12 cellular contexts compared by ENCODE assay signal in genomic region chr6:27143474-27144026, GRCh38.
DNase-seq lines count a peak whose midpoint lies in the region; ATAC-seq and TF ChIP-seq lines count a peak whose summit lies in the region.
"Had no signal": no experiment of that assay in that cellular context is flagged by ENCODE, and none has a peak within 500 bp of the region (broad histone marks: within the 10 kb centered on the region; RNA-seq: fewer than 3 reads in every experiment).

No MANE protein-coding gene starts in this region.

- H3K9me3 ChIP-seq in KOPT-K1 (ENCODE audit: insufficient read depth, low read length, poor library complexity, severe bottlenecking) = no peaks in the 10 kb centered on the region
- no peaks in the 10 kb centered on the region for H3K9me3 ChIP-seq in neuronal stem cell (replicated peaks in 1 of 2; ENCODE audit: control insufficient read depth in 2 of 2, insufficient read depth in 1 of 2, low read depth in 1 of 2, low read length in 2 of 2)
- no peaks in the 10 kb centered on the region for H3K9me3 ChIP-seq in H9 (ENCODE audit: control insufficient read depth, low read depth, low read length)

- no peak overlapping the region for H2AFZ ChIP-seq in neuronal stem cell (ENCODE audit: low read length)
- no peak overlapping the region for H2AFZ ChIP-seq in H9 (ENCODE audit: low read length)

- no CpG with 5 or more reads among the region's 2 CpGs for WGBS in neuronal stem cell (ENCODE audit: extremely low coverage in 2 of 2, insufficient read length in 2 of 2, insufficient replicate concordance in 1 of 2), 2 donors
- no CpG with 5 or more reads among the region's 2 CpGs for WGBS in H9 (ENCODE audit: extremely low coverage, insufficient read length, low lambda C conversion rate)

- peaks cover 26% of the 10 kb centered on the region for H3K36me3 Mint-ChIP-seq in activated CD4-positive, alpha-beta T cell treated with anti-CD3 and anti-CD28 coated beads, Interleukin-2, amount 10 ng/mL, durations not matched to agents 7 days and 5 days (ENCODE audit: low read depth)
- H3K36me3 Mint-ChIP-seq in activated T-helper 1 cell treated with anti-CD3 and anti-CD28 coated beads, Interleukin-12 subunit alpha, Interleukin-12 subunit beta, Interleukin-2, Interleukin-4 antibody, amounts not matched to agents 30 ng/mL and 10 ng/mL and 1 ng/mL, durations not matched to agents 14 hours and 24 hours and 36 hours (ENCODE audit: low read depth) = peaks cover 4% of the 10 kb centered on the region
- H3K36me3 Mint-ChIP-seq in H9 (ENCODE audit: insufficient read depth in 1 of 3, low read depth in 3 of 3) = peaks cover 0 to 10% (median 6%) of the 10 kb centered on the region in 3 experiments; a peak in 5 of 7 replicates

- DNase-seq in activated CD4-positive, alpha-beta T cell treated with anti-CD3 and anti-CD28 coated beads, Interleukin-2, amount 10 ng/mL, durations not matched to agents 7 days and 5 days = no peak
- DNase-seq in activated CD4-positive, alpha-beta T cell treated with anti-CD3 and anti-CD28 coated beads, Interleukin-2, amount 50 U/mL, for 4 hours = no peak
- DNase-seq in activated T-helper 1 cell treated with anti-CD3 and anti-CD28 coated beads, Interleukin-12 subunit alpha, Interleukin-12 subunit beta, Interleukin-2, Interleukin-4 antibody, amounts not matched to agents 30 ng/mL and 10 ng/mL and 1 ng/mL, durations not matched to agents 14 hours and 24 hours and 36 hours (ENCODE audit: low spot score) = no peak
- DNase-seq in neuronal stem cell (ENCODE audit: low spot score) (no peak), H9 (no peak)
- DNase-seq: activated gamma-delta T cell, GF-D8, NCI-H2171 had no signal

- TF ChIP-seq CTCF in H9 (conservative IDR thresholded peaks at IDR 0.05) = no peak

- no peak overlapping the region for H4K8ac ChIP-seq in neuronal stem cell (ENCODE audit: low read depth, low read length)
- no peak overlapping the region for H4K8ac ChIP-seq in H9 (replicated peaks; ENCODE audit: insufficient read length, low read depth, low read length)

- H2BK12ac ChIP-seq in neuronal stem cell (ENCODE audit: low read length) = no peak overlapping the region
- H2BK12ac ChIP-seq in H9 (ENCODE audit: insufficient read length, low read depth, low read length) = no peak overlapping the region

- H3K18ac ChIP-seq in neuronal stem cell (ENCODE audit: low read length) (no peak overlapping the region), H9 (ENCODE audit: insufficient read length, low read depth, low read length) (no peak overlapping the region)

- intact Hi-C loops in activated T-helper 1 cell treated with anti-CD3 and anti-CD28 coated beads, Interleukin-12 subunit alpha, Interleukin-12 subunit beta, Interleukin-2, Interleukin-4 antibody, amounts not matched to agents 30 ng/mL and 10 ng/mL and 1 ng/mL, durations not matched to agents 14 hours and 24 hours and 36 hours (cut with micrococcal nuclease) = loop anchor here (10.0 kb wide), 1 partner anchor 991 kb away; no protein-coding TSS in a partner anchor

- no peak overlapping the region for H3T11ph ChIP-seq in H9 (ENCODE audit: low read length)

- no peak overlapping the region for H3K56ac ChIP-seq in H9 (ENCODE audit: insufficient read length, low read depth, low read length)

- H3K9ac ChIP-seq in neuronal stem cell (ENCODE audit: low read depth, low read length, poor library complexity) = no peak overlapping the region
- H3K9ac ChIP-seq in H9 (ENCODE audit: extremely low read depth, insufficient read length, low read length) = no peak overlapping the region

- H4K20me1 ChIP-seq in H9 (ENCODE audit: control insufficient read depth, insufficient read depth, insufficient read length) = no peaks in the 10 kb centered on the region

- no peaks in the 10 kb centered on the region for H3K27me3 Mint-ChIP-seq in activated CD4-positive, alpha-beta T cell treated with anti-CD3 and anti-CD28 coated beads, Interleukin-2, amount 10 ng/mL, durations not matched to agents 7 days and 5 days
- no peaks in the 10 kb centered on the region for H3K27me3 Mint-ChIP-seq in activated T-helper 1 cell treated with anti-CD3 and anti-CD28 coated beads, Interleukin-12 subunit alpha, Interleukin-12 subunit beta, Interleukin-2, Interleukin-4 antibody, amounts not matched to agents 30 ng/mL and 10 ng/mL and 1 ng/mL, durations not matched to agents 14 hours and 24 hours and 36 hours (ENCODE audit: insufficient read depth)
- H3K27me3 Mint-ChIP-seq in H9 (ENCODE audit: low read depth) = peaks cover 3% of the 10 kb centered on the region; the same call in 1 of the 2 replicates

- no peak overlapping the region for H4K5ac ChIP-seq in H9 (ENCODE audit: insufficient read length, low read depth, low read length)

- H3K23ac ChIP-seq in neuronal stem cell (ENCODE audit: low read depth, low read length, poor library complexity) (no peak overlapping the region), H9 (ENCODE audit: insufficient read length, low read depth, low read length) (no peak overlapping the region)

- H3K4me1 ChIP-seq in neuronal stem cell (ENCODE audit: control insufficient read depth in 2 of 2, insufficient read depth in 1 of 2, low read depth in 1 of 2, low read length in 2 of 2) (peaks cover 0 to 19% of the 10 kb centered on the region in 2 donors), H9 (ENCODE audit: insufficient read depth, low read length) (no peaks in the 10 kb centered on the region)

- H3K4ac ChIP-seq in neuronal stem cell (ENCODE audit: low read length) (no peak overlapping the region), H9 (ENCODE audit: low read depth, low read length) (no peak overlapping the region)

- CTCF ChIA-PET in activated CD4-positive, alpha-beta T cell treated with anti-CD3 and anti-CD28 coated beads, Interleukin-2, amount 10 ng/mL, durations not matched to agents 7 days and 5 days (lab: Charles Lee) = interaction anchor here (0.8 to 1.6 kb wide), 2 partner anchors 10 to 664 kb away, joined by 4 read pairs; a partner anchor contains a TSS

- no peak overlapping the region for H2BK120ac ChIP-seq in neuronal stem cell (ENCODE audit: low read depth, low read length)
- H2BK120ac ChIP-seq in H9 (ENCODE audit: low read depth, low read length, poor library complexity, severe bottlenecking) = no peak overlapping the region

- H3K4me3 Mint-ChIP-seq in activated CD4-positive, alpha-beta T cell treated with anti-CD3 and anti-CD28 coated beads, Interleukin-2, amount 10 ng/mL, durations not matched to agents 7 days and 5 days = no peak overlapping the region
- peak overlapping the region; percentile 71 for H3K4me3 Mint-ChIP-seq in activated T-helper 1 cell treated with anti-CD3 and anti-CD28 coated beads, Interleukin-12 subunit alpha, Interleukin-12 subunit beta, Interleukin-2, Interleukin-4 antibody, amounts not matched to agents 30 ng/mL and 10 ng/mL and 1 ng/mL, durations not matched to agents 14 hours and 24 hours and 36 hours
- H3K4me3 Mint-ChIP-seq in H9 = peak overlapping the region in 1 of 2 experiments; percentile 36; a peak in 2 of 5 replicates

- H3K14ac ChIP-seq in neuronal stem cell (ENCODE audit: low read length) = no peak overlapping the region
- no peak overlapping the region for H3K14ac ChIP-seq in H9 (ENCODE audit: insufficient read depth, low read length)

- peak overlapping the region; percentile 42 for H3K27ac Mint-ChIP-seq in activated CD4-positive, alpha-beta T cell treated with anti-CD3 and anti-CD28 coated beads, Interleukin-2, amount 10 ng/mL, durations not matched to agents 7 days and 5 days
- H3K27ac Mint-ChIP-seq in activated T-helper 1 cell treated with anti-CD3 and anti-CD28 coated beads, Interleukin-12 subunit alpha, Interleukin-12 subunit beta, Interleukin-2, Interleukin-4 antibody, amounts not matched to agents 30 ng/mL and 10 ng/mL and 1 ng/mL, durations not matched to agents 14 hours and 24 hours and 36 hours = peak overlapping the region; percentile 76
- H3K27ac Mint-ChIP-seq in H9 = peak overlapping the region in 1 of 3 experiments; percentile 82; a peak in 2 of 7 replicates

- H3K23me2 ChIP-seq in H9 (ENCODE audit: insufficient read length, low read depth, low read length, poor library complexity, severe bottlenecking) = peaks cover 11% of the 10 kb centered on the region

- H3K36me3 ChIP-seq in KOPT-K1 (ENCODE audit: insufficient read depth, low read length) (no peaks in the 10 kb centered on the region), neuronal stem cell (replicated peaks in 1 of 2; ENCODE audit: control insufficient read depth in 2 of 2, insufficient read depth in 2 of 2, low read length in 2 of 2) (no peaks in the 10 kb centered on the region)

- H3K4me2 ChIP-seq in neuronal stem cell (ENCODE audit: insufficient read depth, low read length, poor library complexity, severe bottlenecking) = no peak overlapping the region
- H3K4me2 ChIP-seq in H9 (ENCODE audit: insufficient read depth, insufficient read length, low read length) = no peak overlapping the region

- H4K91ac ChIP-seq in neuronal stem cell (ENCODE audit: low read depth, low read length, poor library complexity) = no peak overlapping the region
- H4K91ac ChIP-seq in H9 (ENCODE audit: insufficient read length, low read depth, low read length) = no peak overlapping the region

- ATAC-seq in HG02852 (IDR thresholded peaks at IDR 0.05; ENCODE audit: unreplicated experiment) (no peak), GM21447 (IDR thresholded peaks at IDR 0.05; ENCODE audit: unreplicated experiment) (no peak)
- ATAC-seq: HepG2 had no signal

- POLR2A ChIA-PET in activated CD4-positive, alpha-beta T cell treated with anti-CD3 and anti-CD28 coated beads, Interleukin-2, amount 10 ng/mL, durations not matched to agents 7 days and 5 days (lab: Charles Lee) = interaction anchor here (0.6 to 7.5 kb wide), 4 partner anchors 11 to 1117 kb away, joined by 3 to 232 read pairs (median 8); a partner anchor contains a TSS

- H3K79me1 ChIP-seq in neuronal stem cell (ENCODE audit: low read depth, low read length) (no peaks in the 10 kb centered on the region), H9 (ENCODE audit: insufficient read depth, low read depth, low read length, poor library complexity, severe bottlenecking) (no peaks in the 10 kb centered on the region)

- H2AK5ac ChIP-seq in neuronal stem cell (ENCODE audit: low read depth, low read length) (no peak overlapping the region), H9 (ENCODE audit: insufficient read length, low read length) (no peak overlapping the region)

- H3K4me1 Mint-ChIP-seq in activated CD4-positive, alpha-beta T cell treated with anti-CD3 and anti-CD28 coated beads, Interleukin-2, amount 10 ng/mL, durations not matched to agents 7 days and 5 days = peaks cover 39% of the 10 kb centered on the region
- peaks cover 29% of the 10 kb centered on the region for H3K4me1 Mint-ChIP-seq in activated T-helper 1 cell treated with anti-CD3 and anti-CD28 coated beads, Interleukin-12 subunit alpha, Interleukin-12 subunit beta, Interleukin-2, Interleukin-4 antibody, amounts not matched to agents 30 ng/mL and 10 ng/mL and 1 ng/mL, durations not matched to agents 14 hours and 24 hours and 36 hours (ENCODE audit: low read depth)
- H3K4me1 Mint-ChIP-seq in H9 = peaks cover 22 to 23% of the 10 kb centered on the region in 2 experiments

- no peak overlapping the region for H2BK5ac ChIP-seq in neuronal stem cell (ENCODE audit: low read length)
- H2BK5ac ChIP-seq in H9 (ENCODE audit: insufficient read length, low read length) = no peak overlapping the region

- H3K27me3 ChIP-seq in neuronal stem cell (ENCODE audit: control insufficient read depth in 3 of 3, insufficient read depth in 3 of 3, low read depth in 1 of 3, low read length in 3 of 3) (no peaks in the 10 kb centered on the region), H9 (ENCODE audit: insufficient read depth, low read length) (no peaks in the 10 kb centered on the region)

- H2BK15ac ChIP-seq in neuronal stem cell (ENCODE audit: low read length) (no peak overlapping the region), H9 (ENCODE audit: low read depth, low read length) (no peak overlapping the region)

- no peak overlapping the region for H3K4me3 ChIP-seq in neuronal stem cell (ENCODE audit: low read length in 2 of 2)

- H2BK20ac ChIP-seq in H9 (ENCODE audit: low read depth, low read length, poor library complexity, severe bottlenecking) = no peak overlapping the region

- H3K9me3 Mint-ChIP-seq in activated CD4-positive, alpha-beta T cell treated with anti-CD3 and anti-CD28 coated beads, Interleukin-2, amount 10 ng/mL, durations not matched to agents 7 days and 5 days = no peaks in the 10 kb centered on the region
- H3K9me3 Mint-ChIP-seq in activated T-helper 1 cell treated with anti-CD3 and anti-CD28 coated beads, Interleukin-12 subunit alpha, Interleukin-12 subunit beta, Interleukin-2, Interleukin-4 antibody, amounts not matched to agents 30 ng/mL and 10 ng/mL and 1 ng/mL, durations not matched to agents 14 hours and 24 hours and 36 hours = no peaks in the 10 kb centered on the region
- H3K9me3 Mint-ChIP-seq in H9 = no peaks in the 10 kb centered on the region; a peak in 1 of 5 replicates

- H3K27ac ChIP-seq in KOPT-K1 (ENCODE audit: low read depth, low read length, poor library complexity, severe bottlenecking) (peak overlapping the region; percentile 98), neuronal stem cell (replicated peaks; ENCODE audit: low read length) (peak overlapping the region; percentile 39), H9 (ENCODE audit: insufficient read length, low read depth, low read length) (no peak overlapping the region)

- H3K79me2 ChIP-seq in H9 (ENCODE audit: insufficient read depth, low read length) = no peaks in the 10 kb centered on the region; the same call in 1 of the 2 replicates
